ENCODE assay signal across 9 cellular contexts in the genomic region with DNA sequence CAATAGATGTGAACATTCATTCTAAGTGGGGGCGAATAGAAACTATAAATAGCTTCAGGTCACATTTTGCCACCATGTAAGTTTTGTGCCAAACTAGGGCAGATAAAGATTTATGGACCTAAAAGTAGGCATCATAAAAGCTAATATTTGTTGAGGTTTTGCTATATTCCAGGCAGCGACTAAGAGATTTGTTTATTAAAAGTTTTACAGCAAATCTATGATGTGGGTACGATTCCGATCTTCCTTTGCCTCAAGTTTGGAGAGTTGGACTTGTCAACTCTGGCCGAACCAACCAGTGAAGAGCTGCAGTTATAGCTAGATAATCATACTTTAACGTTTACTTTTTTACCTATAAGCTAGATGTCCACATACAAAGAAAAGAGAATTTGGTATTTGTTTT. TPM values are rescaled to one million over a fixed set of nuclear protein-coding genes. Genes with fewer than 3 reads are reported as not detected.
DNase-seq lines count a peak whose midpoint lies in the region; ATAC-seq and TF ChIP-seq lines count a peak whose summit lies in the region.
"Had no signal": no experiment of that assay in that cellular context is flagged by ENCODE, and none has a peak within 500 bp of the region (broad histone marks: within the 10 kb centered on the region; RNA-seq: fewer than 3 reads in every experiment).

No MANE protein-coding gene starts in this region.

- peak overlapping the region; percentile 93 for H3K27ac Mint-ChIP-seq in T-helper 17 cell

- TF ChIP-seq POLR2A in gastrocnemius medialis (IDR thresholded peaks at IDR 0.05) = no peak

- no peak for TF ChIP-seq CTCF in GM12875 (IDR thresholded peaks at IDR 0.05; ENCODE audit: borderline replicate concordance, insufficient read depth, low read depth, low read length)
- TF ChIP-seq CTCF in fibroblast of pulmonary artery (IDR thresholded peaks at IDR 0.05; ENCODE audit: low read length, missing control alignments) = no peak
- TF ChIP-seq CTCF in gastrocnemius medialis (IDR thresholded peaks at IDR 0.05 in 4 of 5, conservative IDR thresholded peaks at IDR 0.05 in 1 of 5) = no peak

- peaks cover 29% of the 10 kb centered on the region for H3K4me1 Mint-ChIP-seq in T-helper 17 cell

- intact Hi-C loops in gastrocnemius medialis (cut with DNase I; ENCODE audit: low total_unique reads) = loop anchor here (5.0 kb wide), 1 partner anchor 34 kb away; no protein-coding TSS in a partner anchor
- intact Hi-C loops in sciatic nerve (cut with DNase I) = no loop called here

- peak overlapping the region; percentile 100 for H3K4me3 ChIP-seq in GM12875 (ENCODE audit: low read depth, low read length)
- H3K4me3 ChIP-seq in fibroblast of pulmonary artery (replicated peaks; ENCODE audit: low read depth, low read length) = peak overlapping the region; percentile 99
- H3K4me3 ChIP-seq in gastrocnemius medialis = peak overlapping the region in 2 of 4 donors; percentile 96 to 97

- H3K4me1 ChIP-seq in gastrocnemius medialis = peaks cover 17 to 31% of the 10 kb centered on the region in 2 donors

- H3K36me3 ChIP-seq in gastrocnemius medialis = no peaks in the 10 kb centered on the region

- peaks cover 4% of the 10 kb centered on the region for H3K36me3 Mint-ChIP-seq in T-helper 17 cell (ENCODE audit: low read depth)

- H3K27me3 Mint-ChIP-seq in T-helper 17 cell = no peaks in the 10 kb centered on the region

- peak overlapping the region; percentile 90 for H3K4me3 Mint-ChIP-seq in T-helper 17 cell

- in situ Hi-C loops in gastrocnemius medialis (cut with MboI; ENCODE audit: low sequenced_read_pairs in 4 of 4) = no loop called here

- no peak for DNase-seq in T-helper 17 cell
- no peak for DNase-seq in fibroblast of pulmonary artery (ENCODE audit: low read depth)
- DNase-seq in gastrocnemius medialis = no peak
- no peak for DNase-seq in NCI-H526 treated with DMSO at 0.1 percent for 48 hours (lab: John Stamatoyannopoulos, UW)
- DNase-seq in superior temporal gyrus (ENCODE audit: extremely low spot score) = no peak
- no peak for DNase-seq in sciatic nerve (ENCODE audit: low spot score)
- no peak for DNase-seq in activated CD4-positive, alpha-beta T cell treated with anti-CD3 and anti-CD28 coated beads, Interleukin-2, amount 50 U/mL, for 1 hour
- DNase-seq: NCI-H1694 had no signal

- no peaks in the 10 kb centered on the region for H3K9me3 ChIP-seq in T-helper 17 cell (ENCODE audit: control insufficient read depth, low read length, poor library complexity, severe bottlenecking)
- no peaks in the 10 kb centered on the region for H3K9me3 ChIP-seq in gastrocnemius medialis

- H3K27me3 ChIP-seq in gastrocnemius medialis = no peaks in the 10 kb centered on the region

- no peak for ATAC-seq in T-helper 17 cell
- ATAC-seq in gastrocnemius medialis = no peak
- ATAC-seq in sciatic nerve = no peak

- H3K27ac ChIP-seq in gastrocnemius medialis = peak overlapping the region; percentile 98 to 100 (median 99)

RNA-seq across cellular contexts. Expression of a gene that starts 1.6 kb away (rescaled TPM):
- total RNA-seq in T-helper 17 cell (100 to 1,000 TPM; 154 to 176 TPM), gastrocnemius medialis (10 to 100 TPM; 49.9 to 91.4 (median 68.0) TPM), sciatic nerve (91.1 TPM)

RNA-seq across cellular contexts. Expression of a gene that starts 26.0 kb away (rescaled TPM):
- 10 to 100 TPM; 26.5 to 27.3 TPM for total RNA-seq in T-helper 17 cell
- total RNA-seq in gastrocnemius medialis = 10 to 100 TPM in 3 of 4 donors, 1 to 10 TPM in 1; 9.7 to 19.3 (median 14.3) TPM
- 29.7 TPM for total RNA-seq in sciatic nerve

RNA-seq across cellular contexts. Expression of a gene that starts 26.1 kb away (rescaled TPM):
- total RNA-seq in T-helper 17 cell (1 to 10 TPM; 2.7 to 2.8 TPM), gastrocnemius medialis (1 to 10 TPM in 2 of 4 donors, under 1 TPM in 2; 0.72 to 1.2 (median 1.0) TPM), sciatic nerve (3.1 TPM)
